In genomic region chr12:53320352-53321195, GRCh38 we compare ENCODE assay signal across 8 cellular contexts. TPM values are rescaled to one million over a fixed set of nuclear protein-coding genes. Genes with fewer than 3 reads are reported as not detected.
A peak's percentile ranks its signal among the peaks of the same experiment; 100 is the strongest.
DNase-seq lines count a peak whose midpoint lies in the region; ATAC-seq and TF ChIP-seq lines count a peak whose summit lies in the region.

No MANE protein-coding gene starts in this region.

- no peak for ATAC-seq in activated T-helper 17 cell treated with anti-CD3 and anti-CD28 coated beads, Interleukin-2, amount 50 U/mL, for 72 hours (replicated peaks)
- no peak for ATAC-seq in stimulated activated effector memory CD8-positive, alpha-beta T cell treated with anti-CD3 and anti-CD28 coated beads, Interleukin-12 subunit alpha, Interleukin-12 subunit beta, amount 100 ng/mL, for 72 hours
- no peak for ATAC-seq in GM18909 (IDR thresholded peaks at IDR 0.05; ENCODE audit: poor library complexity, unreplicated experiment)

- H3K4me3 Mint-ChIP-seq in activated T-helper 17 cell treated with anti-CD3 and anti-CD28 coated beads, Interleukin-2, amount 50 U/mL, for 72 hours, result peak overlapping the region; percentile 93
- H3K4me3 Mint-ChIP-seq in stimulated activated effector memory CD8-positive, alpha-beta T cell treated with anti-CD3 and anti-CD28 coated beads, Interleukin-12 subunit alpha, Interleukin-12 subunit beta, amount 100 ng/mL, for 72 hours, result peak overlapping the region; percentile 87

- H3K4me1 Mint-ChIP-seq in activated T-helper 17 cell treated with anti-CD3 and anti-CD28 coated beads, Interleukin-2, amount 50 U/mL, for 72 hours, result peaks cover 35% of the 10 kb centered on the region
- peaks cover 39% of the 10 kb centered on the region for H3K4me1 Mint-ChIP-seq in stimulated activated effector memory CD8-positive, alpha-beta T cell treated with anti-CD3 and anti-CD28 coated beads, Interleukin-12 subunit alpha, Interleukin-12 subunit beta, amount 100 ng/mL, for 72 hours

- DNase-seq in HFF-Myc (ENCODE audit: extremely low read depth, low read depth), result no peak
- no peak for DNase-seq in stimulated activated effector memory CD8-positive, alpha-beta T cell treated with anti-CD3 and anti-CD28 coated beads, Interleukin-12 subunit alpha, Interleukin-12 subunit beta, amount 100 ng/mL, for 72 hours (ENCODE audit: low spot score in 2 of 2)
- DNase-seq in NCI-H1105 (lab: John Stamatoyannopoulos, UW), result no peak
- DNase-seq in NCI-H1436 treated with DMSO at 0.1 percent for 48 hours (lab: John Stamatoyannopoulos, UW), result no peak
- DNase-seq in NCI-H748 (lab: John Stamatoyannopoulos, UW; ENCODE audit: unreplicated experiment), result no peak

- H3K4me3 ChIP-seq in HFF-Myc (replicated peaks; ENCODE audit: low read depth, low read length), result peak overlapping the region; percentile 70
- H3K4me3 ChIP-seq in iPS-11a (ENCODE audit: low read depth, low read length), result peak overlapping the region; percentile 77

- H3K27ac Mint-ChIP-seq in activated T-helper 17 cell treated with anti-CD3 and anti-CD28 coated beads, Interleukin-2, amount 50 U/mL, for 72 hours, result peak overlapping the region; percentile 93
- H3K27ac Mint-ChIP-seq in stimulated activated effector memory CD8-positive, alpha-beta T cell treated with anti-CD3 and anti-CD28 coated beads, Interleukin-12 subunit alpha, Interleukin-12 subunit beta, amount 100 ng/mL, for 72 hours, result peak overlapping the region; percentile 94

- no peaks in the 10 kb centered on the region for H3K27me3 Mint-ChIP-seq in activated T-helper 17 cell treated with anti-CD3 and anti-CD28 coated beads, Interleukin-2, amount 50 U/mL, for 72 hours

- no peaks in the 10 kb centered on the region for H3K9me3 Mint-ChIP-seq in activated T-helper 17 cell treated with anti-CD3 and anti-CD28 coated beads, Interleukin-2, amount 50 U/mL, for 72 hours
- H3K9me3 Mint-ChIP-seq in stimulated activated effector memory CD8-positive, alpha-beta T cell treated with anti-CD3 and anti-CD28 coated beads, Interleukin-12 subunit alpha, Interleukin-12 subunit beta, amount 100 ng/mL, for 72 hours, result no peaks in the 10 kb centered on the region

- no peak for TF ChIP-seq CTCF in HFF-Myc (IDR thresholded peaks at IDR 0.05; ENCODE audit: low read depth, low read length, missing control alignments)

- peaks cover 45% of the 10 kb centered on the region for H3K36me3 Mint-ChIP-seq in activated T-helper 17 cell treated with anti-CD3 and anti-CD28 coated beads, Interleukin-2, amount 50 U/mL, for 72 hours (ENCODE audit: low read depth)
- peaks cover 61% of the 10 kb centered on the region for H3K36me3 Mint-ChIP-seq in stimulated activated effector memory CD8-positive, alpha-beta T cell treated with anti-CD3 and anti-CD28 coated beads, Interleukin-12 subunit alpha, Interleukin-12 subunit beta, amount 100 ng/mL, for 72 hours

RNA-seq across cellular contexts. Expression of gene AAAS, which starts 0.8 kb away (rescaled TPM):
- 10 to 100 TPM; 42.3 to 44.8 TPM for total RNA-seq in activated T-helper 17 cell treated with anti-CD3 and anti-CD28 coated beads, Interleukin-2, amount 50 U/mL, for 72 hours

RNA-seq across cellular contexts. Expression of gene SP7, which starts 15.6 kb away (rescaled TPM):
- not detected for total RNA-seq in activated T-helper 17 cell treated with anti-CD3 and anti-CD28 coated beads, Interleukin-2, amount 50 U/mL, for 72 hours

RNA-seq across cellular contexts. Expression of gene MYG1, which starts 21.1 kb away (rescaled TPM):
- total RNA-seq in activated T-helper 17 cell treated with anti-CD3 and anti-CD28 coated beads, Interleukin-2, amount 50 U/mL, for 72 hours, result 10 to 100 TPM; 48.7 to 76.5 TPM

RNA-seq across cellular contexts. Expression of gene PFDN5, which starts 25.2 kb away (rescaled TPM):
- 100 to 1,000 TPM; 250 to 347 TPM for total RNA-seq in activated T-helper 17 cell treated with anti-CD3 and anti-CD28 coated beads, Interleukin-2, amount 50 U/mL, for 72 hours

RNA-seq across cellular contexts. Expression of gene ESPL1, which starts 52.5 kb away (rescaled TPM):
- 10 to 100 TPM; 80.1 to 92.1 TPM for total RNA-seq in activated T-helper 17 cell treated with anti-CD3 and anti-CD28 coated beads, Interleukin-2, amount 50 U/mL, for 72 hours
